ENCODE assay signal across 16 cellular contexts in genomic region chr4:3307060-3307459, GRCh38.
"Had no signal": no experiment of that assay in that cellular context is flagged by ENCODE, and none has a peak within 500 bp of the region (broad histone marks: within the 10 kb centered on the region; RNA-seq: fewer than 3 reads in every experiment).

No MANE protein-coding gene starts in this region.

- H3K4me3 ChIP-seq: breast epithelium, dorsolateral prefrontal cortex had no signal

- DNase-seq: activated CD8-positive, alpha-beta memory T cell treated with anti-CD3 and anti-CD28 coated beads, Interleukin-2, amount 10 ng/mL, durations not matched to agents 7 days and 5 days; activated gamma-delta T cell; foreskin keratinocyte; midbrain; naive B cell; stimulated activated CD4-positive, alpha-beta T cell treated with anti-CD3 and anti-CD28 coated beads, Interleukin-2, amount 100 ng/mL, for 48 hours; stimulated activated CD8-positive, alpha-beta memory T cell treated with anti-CD3 and anti-CD28 coated beads, Interleukin-4, amount 100 ng/mL, for 48 hours; stimulated activated naive CD8-positive, alpha-beta T cell treated with anti-CD3 and anti-CD28 coated beads, Interleukin-15, Interleukin-2, amounts not matched to agents 100 U/mL and 50 U/mL, for 24 hours had no signal

- FAIRE-seq: endometrium, islet of Langerhans, urothelium cell line had no signal

- H3K9me3 ChIP-seq: breast epithelium had no signal

- H3K9me3 Mint-ChIP-seq: activated T-cell treated with anti-CD3 and anti-CD28 coated beads, Interleukin-2, amount 50 U/mL, for 24 hours; naive B cell had no signal

- ATAC-seq: activated CD4-positive, CD25-positive, alpha-beta regulatory T cell treated with anti-CD3 and anti-CD28 coated beads, Interleukin-2, amount 50 U/mL, for 24 hours; activated CD8-positive, alpha-beta memory T cell treated with anti-CD3 and anti-CD28 coated beads, Interleukin-2, amount 10 ng/mL, durations not matched to agents 7 days and 5 days; foreskin keratinocyte; stimulated activated naive CD8-positive, alpha-beta T cell treated with anti-CD3 and anti-CD28 coated beads, Interleukin-15, Interleukin-2, amounts not matched to agents 100 U/mL and 50 U/mL, for 24 hours had no signal

- H3K27ac Mint-ChIP-seq: activated CD8-positive, alpha-beta memory T cell treated with anti-CD3 and anti-CD28 coated beads, Interleukin-2, amount 10 ng/mL, durations not matched to agents 7 days and 5 days; activated naive CD8-positive, alpha-beta T cell; activated T-cell treated with anti-CD3 and anti-CD28 coated beads, Interleukin-2, amount 50 U/mL, for 24 hours had no signal

- H3K27ac ChIP-seq: breast epithelium, foreskin keratinocyte had no signal

- H3K4me3 Mint-ChIP-seq: activated CD8-positive, alpha-beta memory T cell treated with anti-CD3 and anti-CD28 coated beads, Interleukin-2, amount 10 ng/mL, durations not matched to agents 7 days and 5 days; activated naive CD8-positive, alpha-beta T cell; activated T-cell treated with anti-CD3 and anti-CD28 coated beads, Interleukin-2, amount 50 U/mL, for 24 hours; naive B cell had no signal

- H3K36me3 ChIP-seq: breast epithelium had no signal

- H3K27me3 ChIP-seq: breast epithelium, dorsolateral prefrontal cortex had no signal

- H3K36me3 Mint-ChIP-seq: activated CD8-positive, alpha-beta memory T cell treated with anti-CD3 and anti-CD28 coated beads, Interleukin-2, amount 10 ng/mL, durations not matched to agents 7 days and 5 days; activated naive CD8-positive, alpha-beta T cell; naive B cell had no signal
